1 cellular context compared by ENCODE assay signal in the genomic region with DNA sequence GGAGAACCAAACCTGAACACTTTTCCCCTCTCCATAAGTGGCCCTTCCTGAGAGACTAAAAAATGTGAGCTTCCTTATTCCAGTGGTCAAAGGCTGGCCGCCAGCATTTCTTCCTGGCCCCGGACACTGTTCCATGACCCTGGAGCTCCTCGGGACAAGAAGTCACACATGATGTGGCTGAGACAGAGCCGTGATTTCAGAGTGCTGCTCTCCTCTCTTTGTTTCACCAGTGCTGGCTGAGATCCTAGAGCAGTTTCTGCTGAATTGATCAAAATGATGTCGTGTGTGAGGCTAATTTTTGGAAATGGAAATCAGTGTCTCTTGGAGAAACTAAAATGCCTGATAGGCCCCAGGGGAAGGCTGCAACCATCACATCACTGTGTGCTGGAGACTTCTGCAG.
TF ChIP-seq lines count a peak whose summit lies in the region.

No MANE protein-coding gene starts in this region.

TF ChIP-seq in IMR-90, 13 proteins besides CTCF, POLR2A, EP300 and RAD21 (continued from another document):
- TF ChIP-seq, protein P1, sequence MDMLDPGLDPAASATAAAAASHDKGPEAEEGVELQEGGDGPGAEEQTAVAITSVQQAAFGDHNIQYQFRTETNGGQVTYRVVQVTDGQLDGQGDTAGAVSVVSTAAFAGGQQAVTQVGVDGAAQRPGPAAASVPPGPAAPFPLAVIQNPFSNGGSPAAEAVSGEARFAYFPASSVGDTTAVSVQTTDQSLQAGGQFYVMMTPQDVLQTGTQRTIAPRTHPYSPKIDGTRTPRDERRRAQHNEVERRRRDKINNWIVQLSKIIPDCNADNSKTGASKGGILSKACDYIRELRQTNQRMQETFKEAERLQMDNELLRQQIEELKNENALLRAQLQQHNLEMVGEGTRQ (IDR thresholded peaks at IDR 0.05; ENCODE audit: low read depth, low read length): no peak
- no peak for TF ChIP-seq MAFK (IDR thresholded peaks at IDR 0.05; ENCODE audit: low read depth, low read length)
- TF ChIP-seq NFE2L2 (IDR thresholded peaks at IDR 0.05; ENCODE audit: low read depth, low read length): no peak
- TF ChIP-seq, protein P2, sequence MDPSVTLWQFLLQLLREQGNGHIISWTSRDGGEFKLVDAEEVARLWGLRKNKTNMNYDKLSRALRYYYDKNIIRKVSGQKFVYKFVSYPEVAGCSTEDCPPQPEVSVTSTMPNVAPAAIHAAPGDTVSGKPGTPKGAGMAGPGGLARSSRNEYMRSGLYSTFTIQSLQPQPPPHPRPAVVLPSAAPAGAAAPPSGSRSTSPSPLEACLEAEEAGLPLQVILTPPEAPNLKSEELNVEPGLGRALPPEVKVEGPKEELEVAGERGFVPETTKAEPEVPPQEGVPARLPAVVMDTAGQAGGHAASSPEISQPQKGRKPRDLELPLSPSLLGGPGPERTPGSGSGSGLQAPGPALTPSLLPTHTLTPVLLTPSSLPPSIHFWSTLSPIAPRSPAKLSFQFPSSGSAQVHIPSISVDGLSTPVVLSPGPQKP (IDR thresholded peaks at IDR 0.05; ENCODE audit: borderline replicate concordance, low read depth, low read length): no peak
- TF ChIP-seq RFX5 (IDR thresholded peaks at IDR 0.05; ENCODE audit: low read depth, low read length): no peak
- TF ChIP-seq CHD1 (IDR thresholded peaks at IDR 0.05; ENCODE audit: low read depth, low read length): no peak
- TF ChIP-seq SMC3 (IDR thresholded peaks at IDR 0.05; ENCODE audit: low read depth, low read length): no peak
- TF ChIP-seq RCOR1 (IDR thresholded peaks at IDR 0.05; ENCODE audit: insufficient replicate concordance, low read length): no peak
- no peak for TF ChIP-seq FOS (IDR thresholded peaks at IDR 0.05; ENCODE audit: low read depth, low read length)
